Comparison of ENCODE assay signal across 21 cellular contexts in genomic region chr2:241268306-241268705, GRCh38. TPM values are rescaled to one million over a fixed set of nuclear protein-coding genes. Genes with fewer than 3 reads are reported as not detected.
DNase-seq lines count a peak whose midpoint lies in the region; ATAC-seq, FAIRE-seq and TF ChIP-seq lines count a peak whose summit lies in the region.
"Had no signal": no experiment of that assay in that cellular context is flagged by ENCODE, and none has a peak within 500 bp of the region (broad histone marks: within the 10 kb centered on the region; RNA-seq: fewer than 3 reads in every experiment).

No MANE protein-coding gene starts in this region.

- no peak overlapping the region for H3K9ac ChIP-seq in HepG2 (ENCODE audit: insufficient read depth, low read depth, low read length)
- no peak overlapping the region for H3K9ac ChIP-seq in astrocyte (ENCODE audit: low read length)
- no peak overlapping the region for H3K9ac ChIP-seq in MM.1S (ENCODE audit: low read length)

- H3K27ac Mint-ChIP-seq in astrocyte (ENCODE audit: unreplicated experiment) (no peak overlapping the region), immature natural killer cell (peak overlapping the region in 5 of 6 donors; percentile 2 to 81 (median 12))
- H3K27ac Mint-ChIP-seq in stimulated activated naive B cell treated with anti-CD40 and anti-IgM and Interleukin-4, amounts not matched to agents 10 μg/mL and 1 μg/mL and 100 μg/mL, for 72 hours, result peak overlapping the region; percentile 84
- H3K27ac Mint-ChIP-seq: activated CD4-positive, alpha-beta memory T cell treated with anti-CD3 and anti-CD28 coated beads for 36 hours had no signal

- H4K20me1 ChIP-seq in HepG2 (ENCODE audit: insufficient read depth, low read length), result peaks cover 74% of the 10 kb centered on the region
- peaks cover 87% of the 10 kb centered on the region for H4K20me1 ChIP-seq in astrocyte (ENCODE audit: insufficient read depth, low read length)
- H4K20me1 ChIP-seq in MM.1S (ENCODE audit: insufficient read depth, low read length), result no peaks in the 10 kb centered on the region; the same call in 1 of the 2 replicates

- TF ChIP-seq EP300 in HepG2 (IDR thresholded peaks at IDR 0.05; ENCODE audit: low read depth in 2 of 2, low read length in 2 of 2) (no peak), HepG2 (CRISPR knock-in tag; IDR thresholded peaks at IDR 0.05; ENCODE audit: borderline replicate concordance) (no peak)

- no peaks in the 10 kb centered on the region; a peak in 1 of 5 replicates for H3K27me3 ChIP-seq in HepG2 (ENCODE audit: control insufficient read depth in 1 of 2, insufficient read depth in 2 of 2, low read length in 2 of 2)
- H3K27me3 ChIP-seq in right lobe of liver, result no peaks in the 10 kb centered on the region
- no peaks in the 10 kb centered on the region for H3K27me3 ChIP-seq in astrocyte (ENCODE audit: insufficient read depth, low read length)
- H3K27me3 ChIP-seq in spleen (replicated peaks in 1 of 7), result no peaks in the 10 kb centered on the region
- H3K27me3 ChIP-seq in MM.1S (replicated peaks; ENCODE audit: insufficient read depth, low read length), result no peaks in the 10 kb centered on the region
- H3K27me3 ChIP-seq: gastroesophageal sphincter had no signal

- H3K4me3 ChIP-seq in HepG2 (replicated peaks in 1 of 3; ENCODE audit: insufficient read depth in 1 of 3, low read depth in 2 of 3, low read length in 3 of 3) (no peak overlapping the region), right lobe of liver (no peak overlapping the region), astrocyte (ENCODE audit: insufficient read depth, low read depth, low read length) (no peak overlapping the region), spleen (no peak overlapping the region), MM.1S (ENCODE audit: low read length) (no peak overlapping the region)
- H3K4me3 ChIP-seq: BLaER1 treated with 17β-estradiol and CSF1 and Interleukin-3, amounts not matched to agents 10 nM and 100 nM; gastroesophageal sphincter had no signal

- no peak for ATAC-seq in HepG2
- no peak for ATAC-seq in right lobe of liver
- no peak for ATAC-seq in stimulated activated naive B cell treated with anti-CD40 and anti-IgM and Interleukin-4, amounts not matched to agents 10 μg/mL and 1 μg/mL and 100 μg/mL, for 72 hours (replicated peaks)
- ATAC-seq: activated T-cell treated with anti-CD3 and anti-CD28 coated beads, Interleukin-2, amount 50 U/mL, for 4 hours; gastroesophageal sphincter; PC-3 had no signal

- H3K4me1 Mint-ChIP-seq in astrocyte (ENCODE audit: low read depth, unreplicated experiment) (peaks cover 48% of the 10 kb centered on the region), immature natural killer cell (peaks cover 46 to 48% of the 10 kb centered on the region in 2 donors)
- peaks cover 35 to 51% of the 10 kb centered on the region in 2 donors for H3K4me1 Mint-ChIP-seq in stimulated activated naive B cell treated with anti-CD40 and anti-IgM and Interleukin-4, amounts not matched to agents 10 μg/mL and 1 μg/mL and 100 μg/mL, for 72 hours

- H3K27ac ChIP-seq in HepG2 (ENCODE audit: extremely low read length, insufficient read depth, low read length), result no peak overlapping the region
- no peak overlapping the region for H3K27ac ChIP-seq in right lobe of liver
- H3K27ac ChIP-seq in astrocyte (ENCODE audit: low read depth, low read length), result no peak overlapping the region
- no peak overlapping the region for H3K27ac ChIP-seq in spleen
- H3K27ac ChIP-seq in MM.1S (ENCODE audit: low read length), result no peak overlapping the region
- H3K27ac ChIP-seq: BLaER1 treated with 17β-estradiol and CSF1 and Interleukin-3, amounts not matched to agents 10 nM and 100 nM; gastroesophageal sphincter; WERI-Rb-1 had no signal

- no peak overlapping the region for H2AFZ ChIP-seq in HepG2 (ENCODE audit: low read length)
- H2AFZ ChIP-seq in astrocyte (ENCODE audit: low read depth, low read length), result no peak overlapping the region
- H2AFZ ChIP-seq in MM.1S (ENCODE audit: low read length), result no peak overlapping the region

- H3K9me2 ChIP-seq in MM.1S (replicated peaks; ENCODE audit: insufficient read depth, low read length), result no peaks in the 10 kb centered on the region

- POLR2A ChIA-PET in HepG2 (lab: Yijun Ruan, JAX), result interaction anchor here (0.6 to 1.0 kb wide), 2 partner anchors 9 to 38 kb away, joined by 3 to 4 read pairs; no protein-coding TSS in a partner anchor

- BruUV-seq in HepG2 (replicated peaks; lab: Mats Ljungman, UMichigan), result no TSS peak

- CTCF ChIA-PET in HepG2 (lab: Yijun Ruan, JAX; ENCODE audit: low intra/inter-chr PET ratio, low total read pairs), result no interaction called here

- H3K4me1 ChIP-seq in HepG2 (ENCODE audit: insufficient read depth, low read length), result peaks cover 57% of the 10 kb centered on the region
- H3K4me1 ChIP-seq in right lobe of liver, result peaks cover 0 to 38% (median 15%) of the 10 kb centered on the region in 4 donors
- H3K4me1 ChIP-seq in astrocyte (ENCODE audit: insufficient read depth, low read length), result peaks cover 31% of the 10 kb centered on the region
- H3K4me1 ChIP-seq in spleen, result peaks cover 10 to 51% (median 37%) of the 10 kb centered on the region in 6 donors
- peaks cover 9% of the 10 kb centered on the region; the same call in 1 of the 2 replicates for H3K4me1 ChIP-seq in MM.1S (ENCODE audit: low read length)

- 89% methylated on average over 7 of the region's 7 CpGs for WGBS in HepG2 (ENCODE audit: low lambda C conversion rate)
- 64% methylated on average over 5 of the region's 7 CpGs for WGBS in right lobe of liver (ENCODE audit: insufficient coverage, low coverage, low lambda C conversion rate, missing lambda C conversion rate)
- WGBS in spleen, 5 donors, result 55 to 80% (median 73%) methylated on average over 7 of the region's 7 CpGs

- H3K9me3 ChIP-seq in HepG2 (ENCODE audit: low read length) (no peaks in the 10 kb centered on the region), right lobe of liver (no peaks in the 10 kb centered on the region), astrocyte (ENCODE audit: insufficient read depth, low read depth, low read length) (no peaks in the 10 kb centered on the region), spleen (no peaks in the 10 kb centered on the region), MM.1S (replicated peaks; ENCODE audit: insufficient read depth, low read length) (no peaks in the 10 kb centered on the region)
- H3K9me3 ChIP-seq: BLaER1 treated with 17β-estradiol and CSF1 and Interleukin-3, amounts not matched to agents 10 nM and 100 nM; gastroesophageal sphincter had no signal

- no peak for TF ChIP-seq POLR2A in HepG2 (IDR thresholded peaks at IDR 0.05; ENCODE audit: insufficient read depth in 1 of 2, low read depth in 2 of 2, low read length in 2 of 2)
- no peak for TF ChIP-seq POLR2A in right lobe of liver (IDR thresholded peaks at IDR 0.05)
- no peak for TF ChIP-seq POLR2A in spleen (IDR thresholded peaks at IDR 0.05)

- no peak for FAIRE-seq in HepG2 (lab: Jason Lieb, UNC)
- FAIRE-seq in astrocyte (lab: Jason Lieb, UNC), result no peak

- no peaks in the 10 kb centered on the region for H3K27me3 Mint-ChIP-seq in astrocyte (ENCODE audit: low read depth, unreplicated experiment)
- H3K27me3 Mint-ChIP-seq in immature natural killer cell (ENCODE audit: low read depth in 3 of 3), result peaks cover 4 to 12% (median 7%) of the 10 kb centered on the region in 3 donors
- no peaks in the 10 kb centered on the region for H3K27me3 Mint-ChIP-seq in stimulated activated naive B cell treated with anti-CD40 and anti-IgM and Interleukin-4, amounts not matched to agents 10 μg/mL and 1 μg/mL and 100 μg/mL, for 72 hours
- H3K27me3 Mint-ChIP-seq: activated CD4-positive, alpha-beta memory T cell treated with anti-CD3 and anti-CD28 coated beads for 36 hours had no signal

- no peak for TF ChIP-seq RAD21 in HepG2 (CRISPR knock-in tag; IDR thresholded peaks at IDR 0.05)

- TF ChIP-seq CTCF in HepG2 (CRISPR knock-in tag; IDR thresholded peaks at IDR 0.05) (no peak), right lobe of liver (IDR thresholded peaks at IDR 0.05) (no peak), astrocyte (IDR thresholded peaks at IDR 0.05; ENCODE audit: insufficient read depth, low read depth, low read length) (no peak), spleen (IDR thresholded peaks at IDR 0.05 in 8 of 11, conservative IDR thresholded peaks at IDR 0.05 in 3 of 11) (no peak), GM13976 (IDR thresholded peaks at IDR 0.05; ENCODE audit: borderline replicate concordance, control extremely low read depth, extremely low read depth, insufficient read depth, missing control alignments) (no peak), MM.1S (IDR thresholded peaks at IDR 0.05; ENCODE audit: low read length) (no peak)

- intact Hi-C loops in HepG2 (cut with micrococcal nuclease; ENCODE audit: unreplicated experiment) (no loop called here), right lobe of liver (cut with DNase I) (no loop called here), spleen (cut with DNase I; ENCODE audit: low total_unique reads) (no loop called here)

- DNase-seq in HepG2 (ENCODE audit: low spot score) (no peak), right lobe of liver (no peak), astrocyte (ENCODE audit: low read depth) (no peak), immature natural killer cell (no peak), spleen (no peak), GM13976 (ENCODE audit: low spot score) (no peak), MM.1S (no peak)
- DNase-seq in stimulated activated naive B cell treated with anti-CD40 and anti-IgM and Interleukin-4, amounts not matched to agents 10 μg/mL and 1 μg/mL and 100 μg/mL, for 72 hours, result no peak
- DNase-seq: ACHN; activated CD4-positive, alpha-beta memory T cell treated with anti-CD3 and anti-CD28 coated beads for 36 hours; activated naive CD4-positive, alpha-beta T cell treated with anti-CD3 and anti-CD28 coated beads, Interleukin-2, amount 50 U/mL, for 16 hours; activated T-cell treated with anti-CD3 and anti-CD28 coated beads, Interleukin-2, amount 50 U/mL, for 4 hours; anterior cingulate cortex; Calu3; NCI-H1092; NCI-H1930; NCI-H2227 treated with DMSO at 0.1 percent for 48 hours; WERI-Rb-1 had no signal

- H3K36me3 ChIP-seq in HepG2 (replicated peaks in 1 of 2; ENCODE audit: control insufficient read depth in 1 of 2, insufficient read depth in 2 of 2, low read length in 2 of 2) (peaks cover 35 to 55% of the 10 kb centered on the region in 2 experiments), right lobe of liver (peaks cover 0 to 56% (median 32%) of the 10 kb centered on the region in 4 donors), astrocyte (ENCODE audit: insufficient read depth, low read length) (peaks cover 47% of the 10 kb centered on the region), spleen (peaks cover 0 to 58% (median 37%) of the 10 kb centered on the region in 6 donors), MM.1S (replicated peaks; ENCODE audit: insufficient read depth, low read length) (peaks cover 3% of the 10 kb centered on the region; the same call in 1 of the 2 replicates)

- H3K36me3 Mint-ChIP-seq in astrocyte (ENCODE audit: low read depth, unreplicated experiment) (peaks cover 39% of the 10 kb centered on the region), immature natural killer cell (peaks cover 1 to 20% (median 11%) of the 10 kb centered on the region in 3 donors)
- H3K36me3 Mint-ChIP-seq in stimulated activated naive B cell treated with anti-CD40 and anti-IgM and Interleukin-4, amounts not matched to agents 10 μg/mL and 1 μg/mL and 100 μg/mL, for 72 hours, result peaks cover 21 to 46% of the 10 kb centered on the region in 2 donors

- in situ Hi-C loops in HepG2 (cut with HindIII; ENCODE audit: extremely low pct_ligation_motif_present, low pct_unique_long_range_greater_than_20kb), result loop anchor here (5.0 kb wide), 1 partner anchor 49 kb away; the partner anchor contains the start of genes HDLBP and SEPTIN2
- in situ Hi-C loops in GM13976 (cut with MboI; ENCODE audit: low sequenced_read_pairs, unreplicated experiment), result no loop called here

- peaks cover 89% of the 10 kb centered on the region for H3K79me2 ChIP-seq in HepG2 (ENCODE audit: insufficient read depth, low read length)
- peaks cover 93% of the 10 kb centered on the region for H3K79me2 ChIP-seq in astrocyte (ENCODE audit: insufficient read depth, low read length)
- peaks cover 83% of the 10 kb centered on the region for H3K79me2 ChIP-seq in MM.1S (ENCODE audit: low read length)

- H3K4me3 Mint-ChIP-seq in astrocyte (ENCODE audit: unreplicated experiment) (peak overlapping the region; percentile 43), immature natural killer cell (no peak overlapping the region)
- no peak overlapping the region for H3K4me3 Mint-ChIP-seq in stimulated activated naive B cell treated with anti-CD40 and anti-IgM and Interleukin-4, amounts not matched to agents 10 μg/mL and 1 μg/mL and 100 μg/mL, for 72 hours
- H3K4me3 Mint-ChIP-seq: activated CD4-positive, alpha-beta memory T cell treated with anti-CD3 and anti-CD28 coated beads for 36 hours; activated T-cell treated with anti-CD3 and anti-CD28 coated beads, Interleukin-2, amount 50 U/mL, for 4 hours had no signal

- no peaks in the 10 kb centered on the region for H3K9me3 Mint-ChIP-seq in astrocyte (ENCODE audit: unreplicated experiment)
- H3K9me3 Mint-ChIP-seq in immature natural killer cell, result no peaks in the 10 kb centered on the region
- H3K9me3 Mint-ChIP-seq in stimulated activated naive B cell treated with anti-CD40 and anti-IgM and Interleukin-4, amounts not matched to agents 10 μg/mL and 1 μg/mL and 100 μg/mL, for 72 hours, result no peaks in the 10 kb centered on the region
- H3K9me3 Mint-ChIP-seq: activated CD4-positive, alpha-beta memory T cell treated with anti-CD3 and anti-CD28 coated beads for 36 hours; activated T-cell treated with anti-CD3 and anti-CD28 coated beads, Interleukin-2, amount 50 U/mL, for 4 hours had no signal

- no peak overlapping the region for H3K4me2 ChIP-seq in HepG2 (ENCODE audit: low read depth, low read length)
- H3K4me2 ChIP-seq in astrocyte (ENCODE audit: low read length), result peak overlapping the region; percentile 88
- H3K4me2 ChIP-seq in MM.1S (ENCODE audit: low read depth, low read length), result no peak overlapping the region
- H3K4me2 ChIP-seq: BLaER1 treated with 17β-estradiol and CSF1 and Interleukin-3, amounts not matched to agents 10 nM and 100 nM had no signal

- H3F3A ChIP-seq in MM.1S (ENCODE audit: insufficient read depth, low read length), result peaks cover 4% of the 10 kb centered on the region

RNA-seq across cellular contexts. Expression of gene HDLBP, which starts 47.2 kb away (rescaled TPM):
- total RNA-seq in HepG2 (2016; rRNA removed; fragmentation: Illumina TruSeq; extraction: Trizol) (707 and 912 TPM in 2 replicates), right lobe of liver (100 to 1,000 TPM; 341 to 557 (median 479) TPM), astrocyte (922 and 975 TPM in 2 replicates), spleen (100 to 1,000 TPM; 207 to 333 (median 268) TPM)
- total RNA-seq in HepG2 (2016; cell fraction: cytosol; rRNA removed; fragmentation: Illumina TruSeq; extraction: Trizol; ENCODE audit: low read depth), result 195 and 216 TPM in 2 replicates
- 687 and 831 TPM in 2 replicates for total RNA-seq in HepG2 (2016; cell fraction: insoluble cytoplasmic fraction; rRNA removed; fragmentation: Illumina TruSeq; extraction: Trizol)
- total RNA-seq in HepG2 (2016; cell fraction: membrane; rRNA removed; fragmentation: Illumina TruSeq; extraction: Trizol), result 620 and 676 TPM in 2 replicates
- 437 and 494 TPM in 2 replicates for total RNA-seq in HepG2 (2016; cell fraction: nucleus; rRNA removed; fragmentation: Illumina TruSeq; extraction: Trizol)
- polyA plus RNA-seq in HepG2 (2011; rRNA removed) (434 and 464 TPM in 2 replicates), immature natural killer cell (10 to 100 TPM; 20.4 to 71.7 (median 31.5) TPM), spleen (10 to 100 TPM; 46.1 to 63.3 (median 51.4) TPM)
- polyA plus RNA-seq in HepG2 (2011; cell fraction: cytosol; rRNA removed), result 419 and 448 TPM in 2 replicates
- polyA plus RNA-seq in HepG2 (2011; cell fraction: nucleus; rRNA removed), result 618 and 764 TPM in 2 replicates
- polyA plus RNA-seq in HepG2 (2012), result 461 and 517 TPM in 2 replicates
- polyA plus RNA-seq in HepG2 (2016; cell fraction: cytosol; fragmentation: Illumina TruSeq; extraction: Trizol; ENCODE audit: low read depth), result 179 and 188 TPM in 2 replicates
- 695 and 895 TPM in 2 replicates for polyA plus RNA-seq in HepG2 (2016; cell fraction: insoluble cytoplasmic fraction; fragmentation: Illumina TruSeq; extraction: Trizol; ENCODE audit: low read depth)
- 483 and 563 TPM in 2 replicates for polyA plus RNA-seq in HepG2 (2016; cell fraction: membrane; fragmentation: Illumina TruSeq; extraction: Trizol; ENCODE audit: low read depth)
- polyA plus RNA-seq in HepG2 (2016; cell fraction: nucleus; fragmentation: Illumina TruSeq; extraction: Trizol; ENCODE audit: insufficient read depth, low read depth), result 674 and 742 TPM in 2 replicates
- polyA minus RNA-seq in HepG2 (2011; rRNA and poly(A)+ RNA removed; ENCODE audit: low replicate concordance), result 303 and 643 TPM in 2 replicates
- polyA minus RNA-seq in HepG2 (2011; cell fraction: cytosol; rRNA and poly(A)+ RNA removed), result 590 and 596 TPM in 2 replicates
- 603 and 678 TPM in 2 replicates for polyA minus RNA-seq in HepG2 (2011; cell fraction: nucleus; rRNA and poly(A)+ RNA removed)

RNA-seq across cellular contexts. Expression of gene SEPTIN2, which starts 47.4 kb away (rescaled TPM):
- total RNA-seq in HepG2 (2016; rRNA removed; fragmentation: Illumina TruSeq; extraction: Trizol) (493 and 750 TPM in 2 replicates), right lobe of liver (10 to 100 TPM; 66.6 to 97.9 (median 86.2) TPM), astrocyte (544 and 552 TPM in 2 replicates), spleen (100 to 1,000 TPM; 236 to 350 (median 327) TPM)
- total RNA-seq in HepG2 (2016; cell fraction: cytosol; rRNA removed; fragmentation: Illumina TruSeq; extraction: Trizol; ENCODE audit: low read depth), result 68.0 and 78.0 TPM in 2 replicates
- 485 and 732 TPM in 2 replicates for total RNA-seq in HepG2 (2016; cell fraction: insoluble cytoplasmic fraction; rRNA removed; fragmentation: Illumina TruSeq; extraction: Trizol)
- total RNA-seq in HepG2 (2016; cell fraction: membrane; rRNA removed; fragmentation: Illumina TruSeq; extraction: Trizol), result 155 and 168 TPM in 2 replicates
- 303 and 351 TPM in 2 replicates for total RNA-seq in HepG2 (2016; cell fraction: nucleus; rRNA removed; fragmentation: Illumina TruSeq; extraction: Trizol)
- polyA plus RNA-seq in HepG2 (2011; rRNA removed) (579 and 733 TPM in 2 replicates), immature natural killer cell (100 to 1,000 TPM; 204 to 249 (median 207) TPM), spleen (100 to 1,000 TPM in 2 of 3 donors, 10 to 100 TPM in 1; 90.3 to 164 (median 102) TPM)
- polyA plus RNA-seq in HepG2 (2011; cell fraction: cytosol; rRNA removed), result 208 and 366 TPM in 2 replicates
- 383 and 475 TPM in 2 replicates for polyA plus RNA-seq in HepG2 (2011; cell fraction: nucleus; rRNA removed)
- polyA plus RNA-seq in HepG2 (2012), result 320 and 513 TPM in 2 replicates
- 35.1 and 36.8 TPM in 2 replicates for polyA plus RNA-seq in HepG2 (2016; cell fraction: cytosol; fragmentation: Illumina TruSeq; extraction: Trizol; ENCODE audit: low read depth)
- polyA plus RNA-seq in HepG2 (2016; cell fraction: insoluble cytoplasmic fraction; fragmentation: Illumina TruSeq; extraction: Trizol; ENCODE audit: low read depth), result 746 and 761 TPM in 2 replicates
- polyA plus RNA-seq in HepG2 (2016; cell fraction: membrane; fragmentation: Illumina TruSeq; extraction: Trizol; ENCODE audit: low read depth), result 102 and 104 TPM in 2 replicates
- 515 and 562 TPM in 2 replicates for polyA plus RNA-seq in HepG2 (2016; cell fraction: nucleus; fragmentation: Illumina TruSeq; extraction: Trizol; ENCODE audit: insufficient read depth, low read depth)
- 234 and 609 TPM in 2 replicates for polyA minus RNA-seq in HepG2 (2011; rRNA and poly(A)+ RNA removed; ENCODE audit: low replicate concordance)
- 218 and 237 TPM in 2 replicates for polyA minus RNA-seq in HepG2 (2011; cell fraction: cytosol; rRNA and poly(A)+ RNA removed)
- 446 and 458 TPM in 2 replicates for polyA minus RNA-seq in HepG2 (2011; cell fraction: nucleus; rRNA and poly(A)+ RNA removed)
